1 cellular context compared by ENCODE assay signal in the genomic region with DNA sequence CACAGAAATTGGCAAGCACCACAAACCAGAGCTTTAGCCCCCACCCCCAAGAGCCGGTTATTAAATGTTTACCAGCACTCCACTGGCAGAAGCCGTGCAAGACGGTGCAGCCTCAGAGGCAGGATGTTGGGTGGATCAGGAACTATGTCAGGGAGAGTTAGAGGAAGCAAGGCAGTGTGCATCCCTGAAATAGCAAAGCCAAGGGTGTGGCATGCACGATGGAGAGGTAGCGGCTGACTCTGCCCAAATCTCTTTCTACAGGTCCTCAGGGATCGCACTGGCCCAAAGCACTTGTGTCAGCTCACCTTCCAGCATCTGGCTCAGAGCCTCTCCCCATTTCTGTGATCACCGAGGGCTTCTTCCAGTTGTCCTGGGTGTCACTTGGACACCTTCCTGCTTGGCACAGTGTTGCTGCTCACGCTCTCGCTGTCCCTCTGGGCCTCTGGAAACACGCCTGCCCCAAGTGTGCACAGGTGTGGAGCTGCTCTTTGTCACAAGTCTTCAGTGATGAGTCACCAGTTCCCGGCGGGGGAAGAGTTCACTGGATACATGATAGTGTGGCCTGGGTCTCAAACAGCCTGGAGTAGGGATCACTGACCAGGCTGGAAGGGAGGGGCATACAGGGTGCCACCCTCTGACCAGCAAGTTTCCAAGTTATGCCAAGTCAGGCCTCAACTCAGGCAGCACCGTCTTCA.
A peak's percentile ranks its signal among the peaks of the same experiment; 100 is the strongest.
TF ChIP-seq lines count a peak whose summit lies in the region.

No MANE protein-coding gene starts in this region.

TF ChIP-seq in HepG2, 621 proteins besides CTCF, POLR2A, EP300 and RAD21 (continued from another document and continues in another):
- TF ChIP-seq, protein P1, sequence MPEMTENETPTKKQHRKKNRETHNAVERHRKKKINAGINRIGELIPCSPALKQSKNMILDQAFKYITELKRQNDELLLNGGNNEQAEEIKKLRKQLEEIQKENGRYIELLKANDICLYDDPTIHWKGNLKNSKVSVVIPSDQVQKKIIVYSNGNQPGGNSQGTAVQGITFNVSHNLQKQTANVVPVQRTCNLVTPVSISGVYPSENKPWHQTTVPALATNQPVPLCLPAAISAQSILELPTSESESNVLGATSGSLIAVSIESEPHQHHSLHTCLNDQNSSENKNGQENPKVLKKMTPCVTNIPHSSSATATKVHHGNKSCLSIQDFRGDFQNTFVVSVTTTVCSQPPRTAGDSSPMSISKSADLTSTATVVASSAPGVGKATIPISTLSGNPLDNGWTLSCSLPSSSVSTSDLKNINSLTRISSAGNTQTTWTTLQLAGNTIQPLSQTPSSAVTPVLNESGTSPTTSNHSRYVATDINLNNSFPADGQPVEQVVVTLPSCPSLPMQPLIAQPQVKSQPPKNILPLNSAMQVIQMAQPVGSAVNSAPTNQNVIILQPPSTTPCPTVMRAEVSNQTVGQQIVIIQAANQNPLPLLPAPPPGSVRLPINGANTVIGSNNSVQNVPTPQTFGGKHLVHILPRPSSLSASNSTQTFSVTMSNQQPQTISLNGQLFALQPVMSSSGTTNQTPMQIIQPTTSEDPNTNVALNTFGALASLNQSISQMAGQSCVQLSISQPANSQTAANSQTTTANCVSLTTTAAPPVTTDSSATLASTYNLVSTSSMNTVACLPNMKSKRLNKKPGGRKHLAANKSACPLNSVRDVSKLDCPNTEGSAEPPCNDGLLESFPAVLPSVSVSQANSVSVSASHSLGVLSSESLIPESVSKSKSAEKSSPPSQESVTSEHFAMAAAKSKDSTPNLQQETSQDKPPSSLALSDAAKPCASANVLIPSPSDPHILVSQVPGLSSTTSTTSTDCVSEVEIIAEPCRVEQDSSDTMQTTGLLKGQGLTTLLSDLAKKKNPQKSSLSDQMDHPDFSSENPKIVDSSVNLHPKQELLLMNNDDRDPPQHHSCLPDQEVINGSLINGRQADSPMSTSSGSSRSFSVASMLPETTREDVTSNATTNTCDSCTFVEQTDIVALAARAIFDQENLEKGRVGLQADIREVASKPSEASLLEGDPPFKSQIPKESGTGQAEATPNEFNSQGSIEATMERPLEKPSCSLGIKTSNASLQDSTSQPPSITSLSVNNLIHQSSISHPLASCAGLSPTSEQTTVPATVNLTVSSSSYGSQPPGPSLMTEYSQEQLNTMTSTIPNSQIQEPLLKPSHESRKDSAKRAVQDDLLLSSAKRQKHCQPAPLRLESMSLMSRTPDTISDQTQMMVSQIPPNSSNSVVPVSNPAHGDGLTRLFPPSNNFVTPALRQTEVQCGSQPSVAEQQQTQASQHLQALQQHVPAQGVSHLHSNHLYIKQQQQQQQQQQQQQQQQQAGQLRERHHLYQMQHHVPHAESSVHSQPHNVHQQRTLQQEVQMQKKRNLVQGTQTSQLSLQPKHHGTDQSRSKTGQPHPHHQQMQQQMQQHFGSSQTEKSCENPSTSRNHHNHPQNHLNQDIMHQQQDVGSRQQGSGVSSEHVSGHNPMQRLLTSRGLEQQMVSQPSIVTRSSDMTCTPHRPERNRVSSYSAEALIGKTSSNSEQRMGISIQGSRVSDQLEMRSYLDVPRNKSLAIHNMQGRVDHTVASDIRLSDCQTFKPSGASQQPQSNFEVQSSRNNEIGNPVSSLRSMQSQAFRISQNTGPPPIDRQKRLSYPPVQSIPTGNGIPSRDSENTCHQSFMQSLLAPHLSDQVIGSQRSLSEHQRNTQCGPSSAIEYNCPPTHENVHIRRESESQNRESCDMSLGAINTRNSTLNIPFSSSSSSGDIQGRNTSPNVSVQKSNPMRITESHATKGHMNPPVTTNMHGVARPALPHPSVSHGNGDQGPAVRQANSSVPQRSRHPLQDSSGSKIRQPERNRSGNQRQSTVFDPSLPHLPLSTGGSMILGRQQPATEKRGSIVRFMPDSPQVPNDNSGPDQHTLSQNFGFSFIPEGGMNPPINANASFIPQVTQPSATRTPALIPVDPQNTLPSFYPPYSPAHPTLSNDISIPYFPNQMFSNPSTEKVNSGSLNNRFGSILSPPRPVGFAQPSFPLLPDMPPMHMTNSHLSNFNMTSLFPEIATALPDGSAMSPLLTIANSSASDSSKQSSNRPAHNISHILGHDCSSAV (CRISPR knock-in tag; IDR thresholded peaks at IDR 0.05; ENCODE audit: borderline replicate concordance): no peak
- TF ChIP-seq NFRKB (IDR thresholded peaks at IDR 0.05): no peak
- 0 out of 2 replicates have a peak, but pooled peaks have one; percentile 19 for TF ChIP-seq TBX3 (IDR thresholded peaks at IDR 0.05; ENCODE audit: borderline replicate concordance)
- no peak for TF ChIP-seq CEBPB (IDR thresholded peaks at IDR 0.05; ENCODE audit: borderline replicate concordance, low read depth, low read length)
- no peak for TF ChIP-seq REL (CRISPR knock-in tag; conservative IDR thresholded peaks at IDR 0.05)
- TF ChIP-seq, protein P2, sequence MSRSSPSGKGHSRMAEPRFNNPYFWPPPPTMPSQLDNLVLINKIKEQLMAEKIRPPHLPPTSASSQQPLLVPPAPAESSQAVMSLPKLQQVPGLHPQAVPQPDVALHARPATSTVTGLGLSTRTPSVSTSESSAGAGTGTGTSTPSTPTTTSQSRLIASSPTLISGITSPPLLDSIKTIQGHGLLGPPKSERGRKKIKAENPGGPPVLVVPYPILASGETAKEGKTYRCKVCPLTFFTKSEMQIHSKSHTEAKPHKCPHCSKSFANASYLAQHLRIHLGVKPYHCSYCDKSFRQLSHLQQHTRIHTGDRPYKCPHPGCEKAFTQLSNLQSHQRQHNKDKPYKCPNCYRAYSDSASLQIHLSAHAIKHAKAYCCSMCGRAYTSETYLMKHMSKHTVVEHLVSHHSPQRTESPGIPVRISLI (CRISPR knock-in tag; IDR thresholded peaks at IDR 0.05; ENCODE audit: borderline replicate concordance): no peak
- no peak for TF ChIP-seq RAD51 (IDR thresholded peaks at IDR 0.05; ENCODE audit: borderline replicate concordance)
- TF ChIP-seq ZNF724P (CRISPR knock-in tag; IDR thresholded peaks at IDR 0.05; ENCODE audit: borderline replicate concordance): no peak
- TF ChIP-seq KAT8 (CRISPR knock-in tag; IDR thresholded peaks at IDR 0.05): no peak
- TF ChIP-seq, protein P3, sequence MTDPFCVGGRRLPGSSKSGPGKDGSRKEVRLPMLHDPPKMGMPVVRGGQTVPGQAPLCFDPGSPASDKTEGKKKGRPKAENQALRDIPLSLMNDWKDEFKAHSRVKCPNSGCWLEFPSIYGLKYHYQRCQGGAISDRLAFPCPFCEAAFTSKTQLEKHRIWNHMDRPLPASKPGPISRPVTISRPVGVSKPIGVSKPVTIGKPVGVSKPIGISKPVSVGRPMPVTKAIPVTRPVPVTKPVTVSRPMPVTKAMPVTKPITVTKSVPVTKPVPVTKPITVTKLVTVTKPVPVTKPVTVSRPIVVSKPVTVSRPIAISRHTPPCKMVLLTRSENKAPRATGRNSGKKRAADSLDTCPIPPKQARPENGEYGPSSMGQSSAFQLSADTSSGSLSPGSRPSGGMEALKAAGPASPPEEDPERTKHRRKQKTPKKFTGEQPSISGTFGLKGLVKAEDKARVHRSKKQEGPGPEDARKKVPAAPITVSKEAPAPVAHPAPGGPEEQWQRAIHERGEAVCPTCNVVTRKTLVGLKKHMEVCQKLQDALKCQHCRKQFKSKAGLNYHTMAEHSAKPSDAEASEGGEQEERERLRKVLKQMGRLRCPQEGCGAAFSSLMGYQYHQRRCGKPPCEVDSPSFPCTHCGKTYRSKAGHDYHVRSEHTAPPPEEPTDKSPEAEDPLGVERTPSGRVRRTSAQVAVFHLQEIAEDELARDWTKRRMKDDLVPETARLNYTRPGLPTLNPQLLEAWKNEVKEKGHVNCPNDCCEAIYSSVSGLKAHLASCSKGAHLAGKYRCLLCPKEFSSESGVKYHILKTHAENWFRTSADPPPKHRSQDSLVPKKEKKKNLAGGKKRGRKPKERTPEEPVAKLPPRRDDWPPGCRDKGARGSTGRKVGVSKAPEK (CRISPR knock-in tag; IDR thresholded peaks at IDR 0.05; ENCODE audit: borderline replicate concordance): no peak
- TF ChIP-seq ZNF124 (CRISPR knock-in tag; IDR thresholded peaks at IDR 0.05): no peak
- no peak for TF ChIP-seq POLR2G (IDR thresholded peaks at IDR 0.05; ENCODE audit: low read depth, low read length)
- no peak for TF ChIP-seq ZSCAN12 (CRISPR knock-in tag; IDR thresholded peaks at IDR 0.05)
- TF ChIP-seq GATAD1 (CRISPR knock-in tag; IDR thresholded peaks at IDR 0.05): no peak
- TF ChIP-seq, protein P4, sequence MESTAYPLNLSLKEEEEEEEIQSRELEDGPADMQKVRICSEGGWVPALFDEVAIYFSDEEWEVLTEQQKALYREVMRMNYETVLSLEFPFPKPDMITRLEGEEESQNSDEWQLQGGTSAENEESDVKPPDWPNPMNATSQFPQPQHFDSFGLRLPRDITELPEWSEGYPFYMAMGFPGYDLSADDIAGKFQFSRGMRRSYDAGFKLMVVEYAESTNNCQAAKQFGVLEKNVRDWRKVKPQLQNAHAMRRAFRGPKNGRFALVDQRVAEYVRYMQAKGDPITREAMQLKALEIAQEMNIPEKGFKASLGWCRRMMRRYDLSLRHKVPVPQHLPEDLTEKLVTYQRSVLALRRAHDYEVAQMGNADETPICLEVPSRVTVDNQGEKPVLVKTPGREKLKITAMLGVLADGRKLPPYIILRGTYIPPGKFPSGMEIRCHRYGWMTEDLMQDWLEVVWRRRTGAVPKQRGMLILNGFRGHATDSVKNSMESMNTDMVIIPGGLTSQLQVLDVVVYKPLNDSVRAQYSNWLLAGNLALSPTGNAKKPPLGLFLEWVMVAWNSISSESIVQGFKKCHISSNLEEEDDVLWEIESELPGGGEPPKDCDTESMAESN (CRISPR knock-in tag; conservative IDR thresholded peaks at IDR 0.05): no peak
- no peak for TF ChIP-seq MLLT10 (CRISPR knock-in tag; IDR thresholded peaks at IDR 0.05)
- no peak for TF ChIP-seq SATB2 (CRISPR knock-in tag; IDR thresholded peaks at IDR 0.05)
- TF ChIP-seq SMAD3 (CRISPR knock-in tag; IDR thresholded peaks at IDR 0.05): no peak
- no peak for TF ChIP-seq ZIK1 (CRISPR knock-in tag; IDR thresholded peaks at IDR 0.05; ENCODE audit: borderline replicate concordance, low read depth)
- TF ChIP-seq, protein P5, sequence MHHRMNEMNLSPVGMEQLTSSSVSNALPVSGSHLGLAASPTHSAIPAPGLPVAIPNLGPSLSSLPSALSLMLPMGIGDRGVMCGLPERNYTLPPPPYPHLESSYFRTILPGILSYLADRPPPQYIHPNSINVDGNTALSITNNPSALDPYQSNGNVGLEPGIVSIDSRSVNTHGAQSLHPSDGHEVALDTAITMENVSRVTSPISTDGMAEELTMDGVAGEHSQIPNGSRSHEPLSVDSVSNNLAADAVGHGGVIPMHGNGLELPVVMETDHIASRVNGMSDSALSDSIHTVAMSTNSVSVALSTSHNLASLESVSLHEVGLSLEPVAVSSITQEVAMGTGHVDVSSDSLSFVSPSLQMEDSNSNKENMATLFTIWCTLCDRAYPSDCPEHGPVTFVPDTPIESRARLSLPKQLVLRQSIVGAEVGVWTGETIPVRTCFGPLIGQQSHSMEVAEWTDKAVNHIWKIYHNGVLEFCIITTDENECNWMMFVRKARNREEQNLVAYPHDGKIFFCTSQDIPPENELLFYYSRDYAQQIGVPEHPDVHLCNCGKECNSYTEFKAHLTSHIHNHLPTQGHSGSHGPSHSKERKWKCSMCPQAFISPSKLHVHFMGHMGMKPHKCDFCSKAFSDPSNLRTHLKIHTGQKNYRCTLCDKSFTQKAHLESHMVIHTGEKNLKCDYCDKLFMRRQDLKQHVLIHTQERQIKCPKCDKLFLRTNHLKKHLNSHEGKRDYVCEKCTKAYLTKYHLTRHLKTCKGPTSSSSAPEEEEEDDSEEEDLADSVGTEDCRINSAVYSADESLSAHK (CRISPR knock-in tag; IDR thresholded peaks at IDR 0.05; ENCODE audit: borderline replicate concordance): no peak
- no peak; the same call in 1 of the 2 replicates for TF ChIP-seq SIX1 (CRISPR knock-in tag; IDR thresholded peaks at IDR 0.05; ENCODE audit: borderline replicate concordance)
- TF ChIP-seq ZSCAN20 (CRISPR knock-in tag; IDR thresholded peaks at IDR 0.05; ENCODE audit: borderline replicate concordance): no peak
- TF ChIP-seq ZNF776 (CRISPR knock-in tag; IDR thresholded peaks at IDR 0.05): no peak
- TF ChIP-seq ZNF788 (CRISPR knock-in tag; IDR thresholded peaks at IDR 0.05; ENCODE audit: borderline replicate concordance): 0 out of 2 replicates have a peak, but pooled peaks have one; percentile 19
- TF ChIP-seq BHLHE40 (IDR thresholded peaks at IDR 0.05; ENCODE audit: low read length): peak; percentile 73; the same call in 1 of the 2 replicates
- no peak for TF ChIP-seq NFYB (CRISPR knock-in tag; IDR thresholded peaks at IDR 0.05)
- TF ChIP-seq MAZ (IDR thresholded peaks at IDR 0.05; ENCODE audit: borderline replicate concordance, low read depth, low read length): no peak
- TF ChIP-seq MAZ (CRISPR knock-in tag; IDR thresholded peaks at IDR 0.05; ENCODE audit: low read depth): no peak
- TF ChIP-seq ZNF460 (CRISPR knock-in tag; IDR thresholded peaks at IDR 0.05; ENCODE audit: borderline replicate concordance): no peak
- TF ChIP-seq ZNF333 (CRISPR knock-in tag; IDR thresholded peaks at IDR 0.05; ENCODE audit: borderline replicate concordance): no peak
- TF ChIP-seq, protein P6, sequence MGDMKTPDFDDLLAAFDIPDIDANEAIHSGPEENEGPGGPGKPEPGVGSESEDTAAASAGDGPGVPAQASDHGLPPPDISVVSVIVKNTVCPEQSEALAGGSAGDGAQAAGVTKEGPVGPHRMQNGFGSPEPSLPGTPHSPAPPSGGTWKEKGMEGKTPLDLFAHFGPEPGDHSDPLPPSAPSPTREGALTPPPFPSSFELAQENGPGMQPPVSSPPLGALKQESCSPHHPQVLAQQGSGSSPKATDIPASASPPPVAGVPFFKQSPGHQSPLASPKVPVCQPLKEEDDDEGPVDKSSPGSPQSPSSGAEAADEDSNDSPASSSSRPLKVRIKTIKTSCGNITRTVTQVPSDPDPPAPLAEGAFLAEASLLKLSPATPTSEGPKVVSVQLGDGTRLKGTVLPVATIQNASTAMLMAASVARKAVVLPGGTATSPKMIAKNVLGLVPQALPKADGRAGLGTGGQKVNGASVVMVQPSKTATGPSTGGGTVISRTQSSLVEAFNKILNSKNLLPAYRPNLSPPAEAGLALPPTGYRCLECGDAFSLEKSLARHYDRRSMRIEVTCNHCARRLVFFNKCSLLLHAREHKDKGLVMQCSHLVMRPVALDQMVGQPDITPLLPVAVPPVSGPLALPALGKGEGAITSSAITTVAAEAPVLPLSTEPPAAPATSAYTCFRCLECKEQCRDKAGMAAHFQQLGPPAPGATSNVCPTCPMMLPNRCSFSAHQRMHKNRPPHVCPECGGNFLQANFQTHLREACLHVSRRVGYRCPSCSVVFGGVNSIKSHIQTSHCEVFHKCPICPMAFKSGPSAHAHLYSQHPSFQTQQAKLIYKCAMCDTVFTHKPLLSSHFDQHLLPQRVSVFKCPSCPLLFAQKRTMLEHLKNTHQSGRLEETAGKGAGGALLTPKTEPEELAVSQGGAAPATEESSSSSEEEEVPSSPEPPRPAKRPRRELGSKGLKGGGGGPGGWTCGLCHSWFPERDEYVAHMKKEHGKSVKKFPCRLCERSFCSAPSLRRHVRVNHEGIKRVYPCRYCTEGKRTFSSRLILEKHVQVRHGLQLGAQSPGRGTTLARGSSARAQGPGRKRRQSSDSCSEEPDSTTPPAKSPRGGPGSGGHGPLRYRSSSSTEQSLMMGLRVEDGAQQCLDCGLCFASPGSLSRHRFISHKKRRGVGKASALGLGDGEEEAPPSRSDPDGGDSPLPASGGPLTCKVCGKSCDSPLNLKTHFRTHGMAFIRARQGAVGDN (CRISPR knock-in tag; IDR thresholded peaks at IDR 0.05): peak; percentile 69
- TF ChIP-seq CREB1 (IDR thresholded peaks at IDR 0.05): peak; percentile 75; the same call in 1 of the 2 replicates
- TF ChIP-seq CREB1 (CRISPR knock-in tag; IDR thresholded peaks at IDR 0.05): no peak
- TF ChIP-seq, protein P7, sequence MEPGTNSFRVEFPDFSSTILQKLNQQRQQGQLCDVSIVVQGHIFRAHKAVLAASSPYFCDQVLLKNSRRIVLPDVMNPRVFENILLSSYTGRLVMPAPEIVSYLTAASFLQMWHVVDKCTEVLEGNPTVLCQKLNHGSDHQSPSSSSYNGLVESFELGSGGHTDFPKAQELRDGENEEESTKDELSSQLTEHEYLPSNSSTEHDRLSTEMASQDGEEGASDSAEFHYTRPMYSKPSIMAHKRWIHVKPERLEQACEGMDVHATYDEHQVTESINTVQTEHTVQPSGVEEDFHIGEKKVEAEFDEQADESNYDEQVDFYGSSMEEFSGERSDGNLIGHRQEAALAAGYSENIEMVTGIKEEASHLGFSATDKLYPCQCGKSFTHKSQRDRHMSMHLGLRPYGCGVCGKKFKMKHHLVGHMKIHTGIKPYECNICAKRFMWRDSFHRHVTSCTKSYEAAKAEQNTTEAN (CRISPR knock-in tag; conservative IDR thresholded peaks at IDR 0.05): peak; percentile 100
